Comparison of ENCODE assay signal across 20 cellular contexts in genomic region chr12:41407240-41407799, GRCh38.
DNase-seq lines count a peak whose midpoint lies in the region; TF ChIP-seq lines count a peak whose summit lies in the region.
"Had no signal": no experiment of that assay in that cellular context is flagged by ENCODE, and none has a peak within 500 bp of the region (broad histone marks: within the 10 kb centered on the region; RNA-seq: fewer than 3 reads in every experiment).

No MANE protein-coding gene starts in this region.

- H3K9me3 Mint-ChIP-seq in neural crest cell: peaks cover 12% of the 10 kb centered on the region

- H3K27ac Mint-ChIP-seq in neural crest cell (ENCODE audit: unreplicated experiment): peak overlapping the region; percentile 64
- H3K27ac Mint-ChIP-seq: activated CD4-positive, alpha-beta memory T cell treated with anti-CD3 and anti-CD28 coated beads, Interleukin-2, amount 10 ng/mL, durations not matched to agents 7 days and 5 days; CD8-positive, alpha-beta T cell; dendritic cell treated with granulocyte-macrophage colony-stimulating factor and Interleukin-4, amounts not matched to agents 40 ng/mL and 50 ng/mL, for 4 days; HFFc6; stimulated activated naive CD8-positive, alpha-beta T cell treated with anti-CD3 and anti-CD28 coated beads, Interleukin-15, Interleukin-2, amounts not matched to agents 100 ng/mL and 50 ng/mL, for 24 hours had no signal

- H3K27me3 Mint-ChIP-seq in neural crest cell (ENCODE audit: low read depth): no peaks in the 10 kb centered on the region
- H3K27me3 Mint-ChIP-seq: activated CD4-positive, alpha-beta memory T cell treated with anti-CD3 and anti-CD28 coated beads, Interleukin-2, amount 10 ng/mL, durations not matched to agents 7 days and 5 days; dendritic cell treated with granulocyte-macrophage colony-stimulating factor and Interleukin-4, amounts not matched to agents 40 ng/mL and 50 ng/mL, for 4 days; stimulated activated naive CD8-positive, alpha-beta T cell treated with anti-CD3 and anti-CD28 coated beads, Interleukin-15, Interleukin-2, amounts not matched to agents 100 ng/mL and 50 ng/mL, for 24 hours had no signal

- H3K36me3 Mint-ChIP-seq in neural crest cell (ENCODE audit: low read depth): peaks cover 14% of the 10 kb centered on the region
- H3K36me3 Mint-ChIP-seq: CD8-positive, alpha-beta T cell had no signal

- peak; percentile 5 for DNase-seq in H4 (ENCODE audit: low spot score)
- DNase-seq in NCI-H146 treated with DMSO at 0.1 percent for 48 hours (lab: John Stamatoyannopoulos, UW; ENCODE audit: unreplicated experiment): peak; percentile 1
- peak; percentile 2 for DNase-seq in cerebellar cortex (ENCODE audit: low spot score)
- DNase-seq in neural crest cell (ENCODE audit: low read depth, low spot score): no peak
- no peak for DNase-seq in H7
- no peak for DNase-seq in osteoblast (ENCODE audit: insufficient read length, low spot score, missing footprints)
- DNase-seq in transverse colon: no peak
- DNase-seq: activated CD4-positive, alpha-beta memory T cell treated with anti-CD3 and anti-CD28 coated beads, Interleukin-2, amount 10 ng/mL, durations not matched to agents 7 days and 5 days; activated naive CD4-positive, alpha-beta T cell; CD8-positive, alpha-beta T cell; HFFc6; KBM-7; left ventricle myocardium superior; NCI-H2029 treated with DMSO at 0.1 percent for 48 hours; NCI-H510A; stimulated activated CD4-positive, alpha-beta T cell treated with anti-CD3 and anti-CD28 coated beads, Interleukin-4, amount 100 ng/mL, for 24 hours; tibial artery had no signal

- no peak for TF ChIP-seq EP300 in transverse colon (IDR thresholded peaks at IDR 0.05; ENCODE audit: low read depth)

- H3K27me3 ChIP-seq in H7 (ENCODE audit: control insufficient read depth, insufficient read depth, low read length): no peaks in the 10 kb centered on the region
- H3K27me3 ChIP-seq in osteoblast (ENCODE audit: insufficient read depth, low read length): no peaks in the 10 kb centered on the region
- no peaks in the 10 kb centered on the region for H3K27me3 ChIP-seq in transverse colon
- H3K27me3 ChIP-seq: neutrophil, tibial artery had no signal

- H3K4me1 ChIP-seq in osteoblast (ENCODE audit: insufficient read depth, low read length) (no peaks in the 10 kb centered on the region), transverse colon (no peaks in the 10 kb centered on the region)
- H3K4me1 ChIP-seq: tibial artery had no signal

- H4K20me1 ChIP-seq in osteoblast (ENCODE audit: insufficient read depth, low read length): no peaks in the 10 kb centered on the region

- peaks cover 15% of the 10 kb centered on the region for H3K4me1 Mint-ChIP-seq in neural crest cell
- H3K4me1 Mint-ChIP-seq: activated CD4-positive, alpha-beta memory T cell treated with anti-CD3 and anti-CD28 coated beads, Interleukin-2, amount 10 ng/mL, durations not matched to agents 7 days and 5 days had no signal

- in situ Hi-C loops in transverse colon (cut with MboI; ENCODE audit: low pct_ligation_motif_present in 1 of 4, low pct_unique_long_range_greater_than_20kb in 1 of 4, low sequenced_read_pairs in 3 of 4): no loop called here

- H3K4me2 ChIP-seq in osteoblast (ENCODE audit: insufficient read depth, low read length): no peak overlapping the region

- H3K36me3 ChIP-seq in H7 (replicated peaks; ENCODE audit: control insufficient read depth, insufficient read depth, low read length): no peaks in the 10 kb centered on the region
- no peaks in the 10 kb centered on the region for H3K36me3 ChIP-seq in osteoblast (ENCODE audit: insufficient read depth, low read length)
- H3K36me3 ChIP-seq in transverse colon: no peaks in the 10 kb centered on the region
- H3K36me3 ChIP-seq: neutrophil, tibial artery had no signal

- TF ChIP-seq POLR2A in transverse colon (IDR thresholded peaks at IDR 0.05): no peak

- 58 to 82% methylated on average over 3 of the region's 3 CpGs for WGBS in transverse colon (ENCODE audit: low coverage in 1 of 2), 2 donors

- no peak overlapping the region for H2AFZ ChIP-seq in osteoblast (ENCODE audit: low read length)

- H3K27ac ChIP-seq in osteoblast (ENCODE audit: low read depth, low read length) (no peak overlapping the region), transverse colon (no peak overlapping the region)
- H3K27ac ChIP-seq: neutrophil, tibial artery had no signal

- H3K4me3 Mint-ChIP-seq in neural crest cell: no peak overlapping the region
- H3K4me3 Mint-ChIP-seq: activated CD4-positive, alpha-beta memory T cell treated with anti-CD3 and anti-CD28 coated beads, Interleukin-2, amount 10 ng/mL, durations not matched to agents 7 days and 5 days; CD8-positive, alpha-beta T cell; dendritic cell treated with granulocyte-macrophage colony-stimulating factor and Interleukin-4, amounts not matched to agents 40 ng/mL and 50 ng/mL, for 4 days; HFFc6; stimulated activated naive CD8-positive, alpha-beta T cell treated with anti-CD3 and anti-CD28 coated beads, Interleukin-15, Interleukin-2, amounts not matched to agents 100 ng/mL and 50 ng/mL, for 24 hours had no signal

- TF ChIP-seq CTCF in neural crest cell (conservative IDR thresholded peaks at IDR 0.05) (no peak), osteoblast (IDR thresholded peaks at IDR 0.05; ENCODE audit: extremely low read depth, low read depth, low read length) (no peak), transverse colon (IDR thresholded peaks at IDR 0.05) (no peak)

- no peaks in the 10 kb centered on the region for H3K9me3 ChIP-seq in osteoblast (ENCODE audit: low read depth, low read length)
- H3K9me3 ChIP-seq in transverse colon: no peaks in the 10 kb centered on the region
- H3K9me3 ChIP-seq: neutrophil, tibial artery had no signal

- intact Hi-C loops in transverse colon (cut with DNase I; ENCODE audit: low total_unique reads): no loop called here

- no peak overlapping the region for H3K4me3 ChIP-seq in H7 (ENCODE audit: insufficient read depth, low read depth, low read length)
- no peak overlapping the region for H3K4me3 ChIP-seq in osteoblast (ENCODE audit: insufficient read depth, low read length)
- H3K4me3 ChIP-seq in transverse colon: no peak overlapping the region
- H3K4me3 ChIP-seq: tibial artery had no signal

- H3K79me2 ChIP-seq in osteoblast (ENCODE audit: insufficient read depth, low read length): no peaks in the 10 kb centered on the region

Comparison
In these comparisons a context has a peak if more than half of its experiments do, and no peak if none do; other contexts are left out.
1. DNase-seq: peak in H4 (single experiment), NCI-H146 treated with DMSO at 0.1 percent for 48 hours (single experiment) and cerebellar cortex (single experiment); none in neural crest cell (single experiment), H7 (single experiment), osteoblast (single experiment) and transverse colon (single experiment).